1 cellular context compared by ENCODE assay signal in the genomic region with DNA sequence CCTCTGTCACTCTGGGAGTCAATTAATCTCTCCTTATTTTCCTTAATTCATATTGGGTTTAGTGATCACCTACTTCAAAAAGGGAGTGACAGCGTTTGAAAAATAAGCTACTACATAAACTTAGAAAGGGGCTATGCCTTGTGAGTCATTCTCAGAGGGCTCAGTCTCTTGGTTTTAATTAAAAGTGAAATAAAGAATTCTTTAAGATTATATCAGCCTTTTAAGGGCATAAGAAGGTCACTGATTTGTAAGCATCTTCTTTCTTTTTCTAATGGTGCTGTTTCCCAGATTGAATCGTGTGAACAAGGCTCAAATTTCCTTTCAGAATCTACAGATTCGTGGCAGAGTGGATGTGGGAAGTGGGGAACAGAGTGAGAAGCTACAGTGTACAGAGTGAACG.
TF ChIP-seq lines count a peak whose summit lies in the region.

No MANE protein-coding gene starts in this region.

TF ChIP-seq in HepG2, 621 proteins besides CTCF, POLR2A, EP300 and RAD21:
- TF ChIP-seq AGO2 (optimal IDR thresholded peaks at IDR 0.05; ENCODE audit: low read depth, low read length) = no peak
- TF ChIP-seq, protein P1, sequence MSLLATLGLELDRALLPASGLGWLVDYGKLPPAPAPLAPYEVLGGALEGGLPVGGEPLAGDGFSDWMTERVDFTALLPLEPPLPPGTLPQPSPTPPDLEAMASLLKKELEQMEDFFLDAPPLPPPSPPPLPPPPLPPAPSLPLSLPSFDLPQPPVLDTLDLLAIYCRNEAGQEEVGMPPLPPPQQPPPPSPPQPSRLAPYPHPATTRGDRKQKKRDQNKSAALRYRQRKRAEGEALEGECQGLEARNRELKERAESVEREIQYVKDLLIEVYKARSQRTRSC (CRISPR knock-in tag; IDR thresholded peaks at IDR 0.05; ENCODE audit: low read depth) = no peak
- no peak for TF ChIP-seq TCF12 (IDR thresholded peaks at IDR 0.05)
- no peak for TF ChIP-seq TCF12 (CRISPR knock-in tag; IDR thresholded peaks at IDR 0.05)
- no peak for TF ChIP-seq ZNF879 (CRISPR knock-in tag; IDR thresholded peaks at IDR 0.05)
- TF ChIP-seq ZNF878 (CRISPR knock-in tag; IDR thresholded peaks at IDR 0.05) = no peak
- TF ChIP-seq CBX2 (IDR thresholded peaks at IDR 0.05; ENCODE audit: low read depth, low read length) = no peak
- no peak for TF ChIP-seq CBX2 (CRISPR knock-in tag; IDR thresholded peaks at IDR 0.05; ENCODE audit: low read depth)
- TF ChIP-seq ZNF552 (CRISPR knock-in tag; IDR thresholded peaks at IDR 0.05; ENCODE audit: borderline replicate concordance) = no peak
- TF ChIP-seq, protein P2, sequence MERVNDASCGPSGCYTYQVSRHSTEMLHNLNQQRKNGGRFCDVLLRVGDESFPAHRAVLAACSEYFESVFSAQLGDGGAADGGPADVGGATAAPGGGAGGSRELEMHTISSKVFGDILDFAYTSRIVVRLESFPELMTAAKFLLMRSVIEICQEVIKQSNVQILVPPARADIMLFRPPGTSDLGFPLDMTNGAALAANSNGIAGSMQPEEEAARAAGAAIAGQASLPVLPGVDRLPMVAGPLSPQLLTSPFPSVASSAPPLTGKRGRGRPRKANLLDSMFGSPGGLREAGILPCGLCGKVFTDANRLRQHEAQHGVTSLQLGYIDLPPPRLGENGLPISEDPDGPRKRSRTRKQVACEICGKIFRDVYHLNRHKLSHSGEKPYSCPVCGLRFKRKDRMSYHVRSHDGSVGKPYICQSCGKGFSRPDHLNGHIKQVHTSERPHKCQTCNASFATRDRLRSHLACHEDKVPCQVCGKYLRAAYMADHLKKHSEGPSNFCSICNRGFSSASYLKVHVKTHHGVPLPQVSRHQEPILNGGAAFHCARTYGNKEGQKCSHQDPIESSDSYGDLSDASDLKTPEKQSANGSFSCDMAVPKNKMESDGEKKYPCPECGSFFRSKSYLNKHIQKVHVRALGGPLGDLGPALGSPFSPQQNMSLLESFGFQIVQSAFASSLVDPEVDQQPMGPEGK (CRISPR knock-in tag; IDR thresholded peaks at IDR 0.05) = no peak
- TF ChIP-seq, protein P3, sequence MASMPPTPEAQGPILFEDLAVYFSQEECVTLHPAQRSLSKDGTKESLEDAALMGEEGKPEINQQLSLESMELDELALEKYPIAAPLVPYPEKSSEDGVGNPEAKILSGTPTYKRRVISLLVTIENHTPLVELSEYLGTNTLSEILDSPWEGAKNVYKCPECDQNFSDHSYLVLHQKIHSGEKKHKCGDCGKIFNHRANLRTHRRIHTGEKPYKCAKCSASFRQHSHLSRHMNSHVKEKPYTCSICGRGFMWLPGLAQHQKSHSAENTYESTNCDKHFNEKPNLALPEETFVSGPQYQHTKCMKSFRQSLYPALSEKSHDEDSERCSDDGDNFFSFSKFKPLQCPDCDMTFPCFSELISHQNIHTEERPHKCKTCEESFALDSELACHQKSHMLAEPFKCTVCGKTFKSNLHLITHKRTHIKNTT (CRISPR knock-in tag; IDR thresholded peaks at IDR 0.05) = no peak
- no peak for TF ChIP-seq CBX1 (IDR thresholded peaks at IDR 0.05; ENCODE audit: low read depth)
- no peak for TF ChIP-seq MAFK (conservative IDR thresholded peaks at IDR 0.05 in 1 of 2, IDR thresholded peaks at IDR 0.05 in 1 of 2; ENCODE audit: low read length in 2 of 2)
- no peak for TF ChIP-seq ZNF616 (CRISPR knock-in tag; IDR thresholded peaks at IDR 0.05; ENCODE audit: low read depth)
- TF ChIP-seq ZBTB20 (CRISPR knock-in tag; IDR thresholded peaks at IDR 0.05; ENCODE audit: borderline replicate concordance, low read depth) = no peak
- TF ChIP-seq ZNF264 (CRISPR knock-in tag; IDR thresholded peaks at IDR 0.05) = no peak
- TF ChIP-seq ZNF235 (CRISPR knock-in tag; IDR thresholded peaks at IDR 0.05; ENCODE audit: borderline replicate concordance) = no peak
- no peak for TF ChIP-seq NAIF1 (CRISPR knock-in tag; IDR thresholded peaks at IDR 0.05; ENCODE audit: borderline replicate concordance)
TF ChIP-seq in HepG2: peak in this region for 0.
